17 cellular contexts compared by ENCODE assay signal in the genomic region with DNA sequence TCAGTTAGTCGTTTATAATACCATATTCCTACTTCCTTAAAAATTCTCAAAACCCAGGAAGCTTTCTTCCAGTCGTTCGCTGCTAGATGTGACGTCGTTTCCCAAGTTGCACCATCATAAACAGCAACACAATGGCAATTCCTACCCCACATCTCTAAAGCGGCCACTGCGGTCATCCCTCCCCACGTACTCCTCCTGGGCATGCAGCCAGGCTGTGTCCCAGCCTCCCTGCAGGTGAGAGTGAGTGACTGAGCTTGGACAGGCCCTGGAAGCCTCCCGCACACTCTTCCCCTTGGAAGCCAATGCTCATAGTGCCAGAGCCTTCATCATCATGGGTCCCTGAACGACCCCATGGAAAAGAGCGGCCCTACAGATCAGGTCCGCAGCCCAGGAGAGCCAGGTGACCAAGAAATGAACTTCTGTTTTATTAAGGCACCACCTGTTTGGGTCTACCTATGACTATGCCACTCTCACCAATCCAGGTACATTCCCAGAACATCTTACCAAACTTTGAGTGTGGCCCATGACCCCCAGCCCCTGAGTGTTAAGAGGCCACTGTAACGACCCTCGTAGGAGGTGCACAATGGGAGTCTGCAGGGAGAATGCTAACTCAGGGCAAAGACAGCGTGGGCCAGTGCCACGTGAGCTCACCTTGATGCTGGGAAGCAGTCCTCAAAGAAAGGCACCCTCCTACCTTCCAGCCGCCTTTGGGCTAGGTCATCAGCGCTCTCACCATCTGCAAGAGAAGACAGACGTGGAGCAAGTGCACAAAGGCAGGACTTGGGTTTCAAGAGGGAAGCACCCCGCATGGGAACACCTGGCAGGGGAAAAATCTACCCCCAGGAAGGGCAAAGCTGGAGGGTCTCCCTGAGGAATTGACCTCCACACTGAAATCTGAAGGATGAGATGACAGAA.
DNase-seq lines count a peak whose midpoint lies in the region; ATAC-seq and TF ChIP-seq lines count a peak whose summit lies in the region.
"Had no signal": no experiment of that assay in that cellular context is flagged by ENCODE, and none has a peak within 500 bp of the region (broad histone marks: within the 10 kb centered on the region; RNA-seq: fewer than 3 reads in every experiment).

No MANE protein-coding gene starts in this region.

- H3K27me3 ChIP-seq in stomach = peaks cover 0 to 22% (median 0%) of the 10 kb centered on the region in 3 donors
- no peaks in the 10 kb centered on the region for H3K27me3 ChIP-seq in Karpas-422 (ENCODE audit: low read length)

- intact Hi-C loops in stomach (cut with DNase I; ENCODE audit: low total_unique reads) = no loop called here

- no peaks in the 10 kb centered on the region for H3K36me3 ChIP-seq in stomach
- no peaks in the 10 kb centered on the region for H3K36me3 ChIP-seq in Karpas-422 (ENCODE audit: insufficient read depth, low read length)
- H3K36me3 ChIP-seq: SJCRH30 had no signal

- DNase-seq in activated CD4-positive, CD25-positive, alpha-beta regulatory T cell treated with anti-CD3 and anti-CD28 coated beads, Interleukin-2, amount 50 U/mL, for 72 hours = peak; percentile 5
- no peak for DNase-seq in activated CD4-positive, CD25-positive, alpha-beta regulatory T cell (lab: John Stamatoyannopoulos, UW)
- DNase-seq in GM13976 (ENCODE audit: low spot score) = peak; percentile 17
- DNase-seq in coronary artery (ENCODE audit: low spot score) = peak; percentile 62
- peak; percentile 17 for DNase-seq in stomach
- DNase-seq in GOT3 (lab: John Stamatoyannopoulos, UW) = no peak
- no peak for DNase-seq in Karpas-422
- no peak for DNase-seq in stimulated activated naive CD8-positive, alpha-beta T cell treated with anti-CD3 and anti-CD28 coated beads, Interleukin-15, amount 100 ng/mL, for 72 hours
- DNase-seq: KBM-7; NCI-H1436; NCI-H2081; NCI-H226; NCI-H524 treated with DMSO at 0.1 percent for 48 hours; NK-92 treated with Interleukin-12 subunit alpha and Interleukin-12 subunit beta, amount 100 ng/mL, for 24 hours; OCI-M1; SJCRH30 had no signal

- TF ChIP-seq EP300 in stomach (IDR thresholded peaks at IDR 0.05) = no peak

- no peak for TF ChIP-seq CTCF in GM13976 (IDR thresholded peaks at IDR 0.05; ENCODE audit: borderline replicate concordance, control extremely low read depth, extremely low read depth, insufficient read depth, missing control alignments)
- TF ChIP-seq CTCF in coronary artery (IDR thresholded peaks at IDR 0.05) = no peak
- no peak for TF ChIP-seq CTCF in stomach (IDR thresholded peaks at IDR 0.05)

- H3K4me1 Mint-ChIP-seq in stimulated activated naive CD8-positive, alpha-beta T cell treated with anti-CD3 and anti-CD28 coated beads, Interleukin-15, amount 100 ng/mL, for 72 hours = no peaks in the 10 kb centered on the region
- H3K4me1 Mint-ChIP-seq: CD14-positive monocyte had no signal

- in situ Hi-C loops in GM13976 (cut with MboI; ENCODE audit: low sequenced_read_pairs, unreplicated experiment) = no loop called here

- H3K4me3 Mint-ChIP-seq in stimulated activated naive CD8-positive, alpha-beta T cell treated with anti-CD3 and anti-CD28 coated beads, Interleukin-15, amount 100 ng/mL, for 72 hours = no peak overlapping the region

- 80 to 83% (median 81%) methylated on average over 20 of the region's 20 CpGs for WGBS in stomach, 5 donors

- H3K9me3 ChIP-seq in stomach = peaks cover 0 to 3% (median 0%) of the 10 kb centered on the region in 4 donors
- no peaks in the 10 kb centered on the region for H3K9me3 ChIP-seq in Karpas-422 (ENCODE audit: low read length)
- H3K9me3 ChIP-seq: SJCRH30 had no signal

- no peak overlapping the region for H3K4me2 ChIP-seq in Karpas-422 (ENCODE audit: low read depth, low read length, poor library complexity, severe bottlenecking)

- H4K20me1 ChIP-seq in Karpas-422 (ENCODE audit: insufficient read depth, low read depth, low read length) = no peaks in the 10 kb centered on the region

- H3K9me2 ChIP-seq in Karpas-422 (replicated peaks; ENCODE audit: insufficient read depth, low read length) = no peaks in the 10 kb centered on the region

- H3K27ac ChIP-seq in coronary artery (no peak overlapping the region), stomach (no peak overlapping the region), Karpas-422 (ENCODE audit: low read length) (no peak overlapping the region)
- H3K27ac ChIP-seq: SJCRH30 had no signal

- ATAC-seq in stimulated activated naive CD8-positive, alpha-beta T cell treated with anti-CD3 and anti-CD28 coated beads, Interleukin-15, amount 100 ng/mL, for 72 hours = no peak

- H3K27me3 Mint-ChIP-seq in stimulated activated naive CD8-positive, alpha-beta T cell treated with anti-CD3 and anti-CD28 coated beads, Interleukin-15, amount 100 ng/mL, for 72 hours = peaks cover 9% of the 10 kb centered on the region

- no peaks in the 10 kb centered on the region for H3K79me2 ChIP-seq in Karpas-422 (ENCODE audit: low read length)

- H3K4me1 ChIP-seq in stomach (no peaks in the 10 kb centered on the region), Karpas-422 (ENCODE audit: low read length) (peaks cover 5% of the 10 kb centered on the region; the same call in 1 of the 2 replicates)
- H3K4me1 ChIP-seq: SJCRH30 had no signal

- no peak overlapping the region for H3K9ac ChIP-seq in Karpas-422 (ENCODE audit: low read length)

- H3K4me3 ChIP-seq in coronary artery (no peak overlapping the region), stomach (no peak overlapping the region), Karpas-422 (ENCODE audit: low read length) (no peak overlapping the region)
- H3K4me3 ChIP-seq: SJCRH30 had no signal

- TF ChIP-seq POLR2A in stomach (IDR thresholded peaks at IDR 0.05) = no peak

- no peak overlapping the region for H3K27ac Mint-ChIP-seq in stimulated activated naive CD8-positive, alpha-beta T cell treated with anti-CD3 and anti-CD28 coated beads, Interleukin-15, amount 100 ng/mL, for 72 hours
- H3K27ac Mint-ChIP-seq: CD14-positive monocyte had no signal

- H2AFZ ChIP-seq in Karpas-422 (ENCODE audit: low read length) = no peak overlapping the region

- H3K9me3 Mint-ChIP-seq in stimulated activated naive CD8-positive, alpha-beta T cell treated with anti-CD3 and anti-CD28 coated beads, Interleukin-15, amount 100 ng/mL, for 72 hours = no peaks in the 10 kb centered on the region

Comparison
In these comparisons a context has a peak if more than half of its experiments do, and no peak if none do; other contexts are left out.
1. DNase-seq: peak in activated CD4-positive, CD25-positive, alpha-beta regulatory T cell treated with anti-CD3 and anti-CD28 coated beads, Interleukin-2, amount 50 U/mL, for 72 hours (single experiment), GM13976 (single experiment), coronary artery (single experiment) and stomach (single experiment); none in activated CD4-positive, CD25-positive, alpha-beta regulatory T cell (0 of 4), GOT3 (single experiment), Karpas-422 (single experiment) and stimulated activated naive CD8-positive, alpha-beta T cell treated with anti-CD3 and anti-CD28 coated beads, Interleukin-15, amount 100 ng/mL, for 72 hours (0 of 2).